In genomic region chr19:49833594-49833993, GRCh38 we compare ENCODE assay signal across 31 cellular contexts.
"Had no signal": no experiment of that assay in that cellular context is flagged by ENCODE, and none has a peak within 500 bp of the region (broad histone marks: within the 10 kb centered on the region; RNA-seq: fewer than 3 reads in every experiment).

No MANE protein-coding gene starts in this region.

- H3K4me3 Mint-ChIP-seq: activated B cell treated with CpG ODN at 0.5 μM for 24 hours; activated CD4-positive, alpha-beta memory T cell treated with anti-CD3 and anti-CD28 coated beads, Interleukin-2, amount 10 ng/mL, durations not matched to agents 7 days and 5 days; activated CD8-positive, alpha-beta memory T cell treated with anti-CD3 and anti-CD28 coated beads, Interleukin-2, amount 10 ng/mL, durations not matched to agents 7 days and 5 days; activated naive CD4-positive, alpha-beta T cell treated with anti-CD3 and anti-CD28 coated beads, Interleukin-2, amount 10 ng/mL, durations not matched to agents 7 days and 5 days; activated T-helper 1 cell treated with anti-CD3 and anti-CD28 coated beads, Interleukin-12 subunit alpha, Interleukin-12 subunit beta, Interleukin-2, Interleukin-4 antibody, amounts not matched to agents 30 ng/mL and 10 ng/mL and 1 ng/mL, durations not matched to agents 14 hours and 24 hours and 36 hours; dendritic cell treated with granulocyte-macrophage colony-stimulating factor and Interleukin-4, amounts not matched to agents 40 ng/mL and 50 ng/mL, for 4 days; effector memory CD8-positive, alpha-beta T cell; T-helper 17 cell; T-helper 2 cell treated with Interferon-gamma antibody and Interleukin-4, amounts not matched to agents 5 μg/mL and 100 μg/mL, for 36 hours had no signal

- H3K27ac ChIP-seq: body of pancreas, esophagus muscularis mucosa, foreskin keratinocyte, gastroesophageal sphincter, WERI-Rb-1 had no signal

- H3K27ac Mint-ChIP-seq: activated B cell treated with CpG ODN at 0.5 μM for 24 hours; activated CD4-positive, alpha-beta memory T cell treated with anti-CD3 and anti-CD28 coated beads, Interleukin-2, amount 10 ng/mL, durations not matched to agents 7 days and 5 days; activated CD8-positive, alpha-beta memory T cell treated with anti-CD3 and anti-CD28 coated beads, Interleukin-2, amount 10 ng/mL, durations not matched to agents 7 days and 5 days; activated T-helper 1 cell treated with anti-CD3 and anti-CD28 coated beads, Interleukin-12 subunit alpha, Interleukin-12 subunit beta, Interleukin-2, Interleukin-4 antibody, amounts not matched to agents 30 ng/mL and 10 ng/mL and 1 ng/mL, durations not matched to agents 14 hours and 24 hours and 36 hours; activated T-helper 2 cell treated with anti-CD3 and anti-CD28 coated beads, Interferon-gamma antibody, Interleukin-2, Interleukin-4, amounts not matched to agents 10 μg/mL and 5 μg/mL and 100 μg/mL, durations not matched to agents 14 hours and 24 hours and 36 hours; dendritic cell treated with granulocyte-macrophage colony-stimulating factor and Interleukin-4, amounts not matched to agents 40 ng/mL and 50 ng/mL, for 4 days; T-helper 2 cell treated with Interferon-gamma antibody and Interleukin-4, amounts not matched to agents 5 μg/mL and 100 μg/mL, for 36 hours had no signal

- DNase-seq: activated B cell treated with CpG ODN at 0.5 μM for 24 hours; activated CD4-positive, alpha-beta memory T cell treated with anti-CD3 and anti-CD28 coated beads, Interleukin-2, amount 10 ng/mL, durations not matched to agents 7 days and 5 days; activated CD4-positive, alpha-beta T cell treated with anti-CD3 and anti-CD28 coated beads for 48 hours; activated CD4-positive, alpha-beta T cell treated with anti-CD3 and anti-CD28 coated beads, Interleukin-2, amount 50 U/mL, for 1 hour; activated CD8-positive, alpha-beta memory T cell treated with anti-CD3 and anti-CD28 coated beads, Interleukin-2, amount 10 ng/mL, durations not matched to agents 7 days and 5 days; activated CD8-positive, alpha-beta memory T cell treated with anti-CD3 and anti-CD28 coated beads, Interleukin-2, amount 50 U/mL, for 4 hours; activated effector memory CD4-positive, alpha-beta T cell treated with anti-CD3 and anti-CD28 coated beads, Interleukin-2, amount 50 U/mL, for 16 hours; activated naive CD4-positive, alpha-beta T cell treated with anti-CD3 and anti-CD28 coated beads, Interleukin-2, amount 10 ng/mL, durations not matched to agents 7 days and 5 days; activated T-cell treated with anti-CD3 and anti-CD28 coated beads, Interleukin-2, amount 50 U/mL, for 1 hour; activated T-cell treated with anti-CD3 and anti-CD28 coated beads, Interleukin-2, amount 50 U/mL, for 48 hours; adrenal gland; aorta; body of pancreas; caudate nucleus; effector CD4-positive, alpha-beta T cell; effector memory CD8-positive, alpha-beta T cell; erythroblast; foreskin keratinocyte; heart right ventricle; T-helper 1 cell; T-helper 17 cell; T1000; WERI-Rb-1 had no signal

- H3K27me3 ChIP-seq: adrenal gland, body of pancreas, esophagus muscularis mucosa, foreskin keratinocyte, gastroesophageal sphincter, heart right ventricle had no signal

- H3K4me1 ChIP-seq: adrenal gland, body of pancreas, esophagus muscularis mucosa, foreskin keratinocyte, gastroesophageal sphincter had no signal

- H3K9me3 ChIP-seq: adrenal gland, body of pancreas, esophagus muscularis mucosa, gastroesophageal sphincter, heart right ventricle had no signal

- H3K4me3 ChIP-seq: adrenal gland, body of pancreas, esophagus muscularis mucosa, gastroesophageal sphincter, heart right ventricle had no signal

- ATAC-seq: activated CD4-positive, CD25-positive, alpha-beta regulatory T cell treated with anti-CD3 and anti-CD28 coated beads, Interleukin-2, amount 50 U/mL, for 24 hours; activated CD8-positive, alpha-beta memory T cell treated with anti-CD3 and anti-CD28 coated beads, Interleukin-2, amount 10 ng/mL, durations not matched to agents 7 days and 5 days; activated naive CD4-positive, alpha-beta T cell treated with anti-CD3 and anti-CD28 coated beads, Interleukin-2, amount 50 U/mL, for 72 hours; body of pancreas; effector memory CD8-positive, alpha-beta T cell; foreskin keratinocyte; gastroesophageal sphincter; T-helper 17 cell had no signal

- H3K9me3 Mint-ChIP-seq: activated B cell treated with CpG ODN at 0.5 μM for 24 hours; activated CD4-positive, alpha-beta memory T cell treated with anti-CD3 and anti-CD28 coated beads, Interleukin-2, amount 10 ng/mL, durations not matched to agents 7 days and 5 days; activated naive CD4-positive, alpha-beta T cell treated with anti-CD3 and anti-CD28 coated beads, Interleukin-2, amount 10 ng/mL, durations not matched to agents 7 days and 5 days; activated naive CD4-positive, alpha-beta T cell treated with anti-CD3 and anti-CD28 coated beads, Interleukin-2, amount 50 U/mL, for 72 hours; activated T-helper 1 cell treated with anti-CD3 and anti-CD28 coated beads, Interleukin-12 subunit alpha, Interleukin-12 subunit beta, Interleukin-2, Interleukin-4 antibody, amounts not matched to agents 30 ng/mL and 10 ng/mL and 1 ng/mL, durations not matched to agents 14 hours and 24 hours and 36 hours; activated T-helper 2 cell treated with anti-CD3 and anti-CD28 coated beads, Interferon-gamma antibody, Interleukin-2, Interleukin-4, amounts not matched to agents 10 μg/mL and 5 μg/mL and 100 μg/mL, durations not matched to agents 14 hours and 24 hours and 36 hours; dendritic cell treated with granulocyte-macrophage colony-stimulating factor and Interleukin-4, amounts not matched to agents 40 ng/mL and 50 ng/mL, for 4 days; effector memory CD8-positive, alpha-beta T cell; T-helper 2 cell treated with Interferon-gamma antibody and Interleukin-4, amounts not matched to agents 5 μg/mL and 100 μg/mL, for 36 hours had no signal

- H3K27me3 Mint-ChIP-seq: activated B cell treated with CpG ODN at 0.5 μM for 24 hours; activated CD4-positive, alpha-beta memory T cell treated with anti-CD3 and anti-CD28 coated beads, Interleukin-2, amount 10 ng/mL, durations not matched to agents 7 days and 5 days; activated CD8-positive, alpha-beta memory T cell treated with anti-CD3 and anti-CD28 coated beads, Interleukin-2, amount 10 ng/mL, durations not matched to agents 7 days and 5 days; activated naive CD4-positive, alpha-beta T cell treated with anti-CD3 and anti-CD28 coated beads, Interleukin-2, amount 10 ng/mL, durations not matched to agents 7 days and 5 days; dendritic cell treated with granulocyte-macrophage colony-stimulating factor and Interleukin-4, amounts not matched to agents 40 ng/mL and 50 ng/mL, for 4 days; effector memory CD8-positive, alpha-beta T cell; T-helper 17 cell had no signal
